ENCODE assay signal across 15 cellular contexts in the genomic region with DNA sequence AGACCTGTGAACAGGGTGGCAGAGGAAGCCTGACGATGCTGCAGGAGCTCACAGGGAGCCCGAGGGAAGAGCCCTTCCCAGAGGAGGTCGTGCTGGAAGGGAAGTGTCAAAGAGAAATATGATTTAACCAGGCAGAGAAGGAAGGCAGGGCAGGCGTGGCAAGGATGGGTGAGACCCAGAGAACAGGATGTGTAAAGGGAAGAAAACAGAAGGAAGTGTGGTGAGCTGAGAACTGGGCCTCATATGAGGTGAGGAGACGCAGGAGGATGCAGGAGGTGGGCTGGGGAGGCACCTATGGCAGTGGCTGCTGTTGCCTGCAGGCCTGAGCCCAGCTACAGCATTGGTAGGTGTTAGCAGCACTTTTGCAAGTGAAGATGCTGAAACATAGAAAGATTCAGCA.
DNase-seq lines count a peak whose midpoint lies in the region; ATAC-seq, FAIRE-seq and TF ChIP-seq lines count a peak whose summit lies in the region.
"Had no signal": no experiment of that assay in that cellular context is flagged by ENCODE, and none has a peak within 500 bp of the region (broad histone marks: within the 10 kb centered on the region; RNA-seq: fewer than 3 reads in every experiment).

No MANE protein-coding gene starts in this region.

- H3K9me3 Mint-ChIP-seq in stimulated activated naive CD8-positive, alpha-beta T cell treated with anti-CD3 and anti-CD28 coated beads, Interleukin-15, Interleukin-2, amounts not matched to agents 100 ng/mL and 50 ng/mL, for 24 hours = no peaks in the 10 kb centered on the region
- H3K9me3 Mint-ChIP-seq in T-helper 1 cell treated with Interleukin-12 subunit alpha and Interleukin-12 subunit beta and Interleukin-4 antibody, amounts not matched to agents 30 μg/mL and 1 μg/mL, for 36 hours = peaks cover 4% of the 10 kb centered on the region

- peaks cover 11% of the 10 kb centered on the region for H3K27me3 Mint-ChIP-seq in stimulated activated naive CD8-positive, alpha-beta T cell treated with anti-CD3 and anti-CD28 coated beads, Interleukin-15, Interleukin-2, amounts not matched to agents 100 ng/mL and 50 ng/mL, for 24 hours
- H3K27me3 Mint-ChIP-seq in T-helper 1 cell treated with Interleukin-12 subunit alpha and Interleukin-12 subunit beta and Interleukin-4 antibody, amounts not matched to agents 30 μg/mL and 1 μg/mL, for 36 hours (ENCODE audit: low read depth) = peaks cover 8% of the 10 kb centered on the region

- H3K27me3 ChIP-seq in colonic mucosa = no peaks in the 10 kb centered on the region
- H3K27me3 ChIP-seq in MM.1S (replicated peaks; ENCODE audit: insufficient read depth, low read length) = no peaks in the 10 kb centered on the region
- H3K27me3 ChIP-seq: cardiac muscle cell, gastrocnemius medialis had no signal

- H3K9me2 ChIP-seq in MM.1S (replicated peaks; ENCODE audit: insufficient read depth, low read length) = no peaks in the 10 kb centered on the region

- H3K79me2 ChIP-seq in MM.1S (ENCODE audit: low read length) = no peaks in the 10 kb centered on the region

- H3K36me3 Mint-ChIP-seq in stimulated activated naive CD8-positive, alpha-beta T cell treated with anti-CD3 and anti-CD28 coated beads, Interleukin-15, Interleukin-2, amounts not matched to agents 100 ng/mL and 50 ng/mL, for 24 hours (ENCODE audit: low read depth) = no peaks in the 10 kb centered on the region
- peaks cover 11% of the 10 kb centered on the region for H3K36me3 Mint-ChIP-seq in T-helper 1 cell treated with Interleukin-12 subunit alpha and Interleukin-12 subunit beta and Interleukin-4 antibody, amounts not matched to agents 30 μg/mL and 1 μg/mL, for 36 hours (ENCODE audit: low read depth)
- H3K36me3 Mint-ChIP-seq: mesothelial cell of epicardium had no signal

- H2AFZ ChIP-seq in MM.1S (ENCODE audit: low read length) = no peak overlapping the region

- peak overlapping the region; percentile 65 for H3K27ac Mint-ChIP-seq in stimulated activated naive CD8-positive, alpha-beta T cell treated with anti-CD3 and anti-CD28 coated beads, Interleukin-15, Interleukin-2, amounts not matched to agents 100 ng/mL and 50 ng/mL, for 24 hours
- peak overlapping the region; percentile 62 for H3K27ac Mint-ChIP-seq in T-helper 1 cell treated with Interleukin-12 subunit alpha and Interleukin-12 subunit beta and Interleukin-4 antibody, amounts not matched to agents 30 μg/mL and 1 μg/mL, for 36 hours
- H3K27ac Mint-ChIP-seq: endodermal cell, mesothelial cell of epicardium had no signal

- TF ChIP-seq CTCF in colonic mucosa (IDR thresholded peaks at IDR 0.05) (no peak), MM.1S (IDR thresholded peaks at IDR 0.05; ENCODE audit: low read length) (no peak), kidney (IDR thresholded peaks at IDR 0.05; ENCODE audit: borderline replicate concordance, extremely low read depth, insufficient read depth) (no peak)

- H3K4me3 ChIP-seq in colonic mucosa (no peak overlapping the region), MM.1S (ENCODE audit: low read length) (no peak overlapping the region), kidney (ENCODE audit: low read length in 2 of 2) (no peak overlapping the region)
- H3K4me3 ChIP-seq: cardiac muscle cell, gastrocnemius medialis had no signal

- no peaks in the 10 kb centered on the region for H3K36me3 ChIP-seq in colonic mucosa
- no peaks in the 10 kb centered on the region for H3K36me3 ChIP-seq in MM.1S (replicated peaks; ENCODE audit: insufficient read depth, low read length)
- no peaks in the 10 kb centered on the region for H3K36me3 ChIP-seq in kidney (ENCODE audit: control insufficient read depth in 1 of 2, insufficient read depth in 2 of 2, low read length in 2 of 2)
- H3K36me3 ChIP-seq: cardiac muscle cell, gastrocnemius medialis had no signal

- H3K4me2 ChIP-seq in MM.1S (ENCODE audit: low read depth, low read length) = no peak overlapping the region

- no peaks in the 10 kb centered on the region for H3K9me3 ChIP-seq in colonic mucosa
- H3K9me3 ChIP-seq in MM.1S (replicated peaks; ENCODE audit: insufficient read depth, low read length) = no peaks in the 10 kb centered on the region
- H3K9me3 ChIP-seq in kidney (ENCODE audit: control insufficient read depth in 1 of 2, low read length in 2 of 2) = no peaks in the 10 kb centered on the region
- H3K9me3 ChIP-seq: gastrocnemius medialis had no signal

- H3K4me1 ChIP-seq in colonic mucosa (no peaks in the 10 kb centered on the region), MM.1S (ENCODE audit: low read length) (no peaks in the 10 kb centered on the region), kidney (ENCODE audit: control insufficient read depth in 1 of 2, insufficient read depth in 1 of 2, low read depth in 1 of 2, low read length in 2 of 2) (no peaks in the 10 kb centered on the region)
- H3K4me1 ChIP-seq: gastrocnemius medialis had no signal

- peaks cover 28% of the 10 kb centered on the region for H3K4me1 Mint-ChIP-seq in stimulated activated naive CD8-positive, alpha-beta T cell treated with anti-CD3 and anti-CD28 coated beads, Interleukin-15, Interleukin-2, amounts not matched to agents 100 ng/mL and 50 ng/mL, for 24 hours (ENCODE audit: low read depth)
- H3K4me1 Mint-ChIP-seq in T-helper 1 cell treated with Interleukin-12 subunit alpha and Interleukin-12 subunit beta and Interleukin-4 antibody, amounts not matched to agents 30 μg/mL and 1 μg/mL, for 36 hours (ENCODE audit: low read depth) = peaks cover 39% of the 10 kb centered on the region

- no peaks in the 10 kb centered on the region for H3F3A ChIP-seq in MM.1S (ENCODE audit: insufficient read depth, low read length)

- no peaks in the 10 kb centered on the region for H4K20me1 ChIP-seq in MM.1S (ENCODE audit: insufficient read depth, low read length)

- ATAC-seq in stimulated activated naive CD8-positive, alpha-beta T cell treated with anti-CD3 and anti-CD28 coated beads, Interleukin-15, Interleukin-2, amounts not matched to agents 100 U/mL and 50 U/mL, for 24 hours = no peak
- ATAC-seq in GM19397 (IDR thresholded peaks at IDR 0.05; ENCODE audit: unreplicated experiment) (no peak), esophagus mucosa (no peak)
- ATAC-seq: gastrocnemius medialis had no signal

- no peak overlapping the region for H3K4me3 Mint-ChIP-seq in stimulated activated naive CD8-positive, alpha-beta T cell treated with anti-CD3 and anti-CD28 coated beads, Interleukin-15, Interleukin-2, amounts not matched to agents 100 ng/mL and 50 ng/mL, for 24 hours
- H3K4me3 Mint-ChIP-seq in T-helper 1 cell treated with Interleukin-12 subunit alpha and Interleukin-12 subunit beta and Interleukin-4 antibody, amounts not matched to agents 30 μg/mL and 1 μg/mL, for 36 hours = peak overlapping the region; percentile 63
- H3K4me3 Mint-ChIP-seq: endodermal cell, mesothelial cell of epicardium had no signal

- no peak for FAIRE-seq in kidney (lab: Jason Lieb, UNC)
- FAIRE-seq: D721Med had no signal

- intact Hi-C loops in colonic mucosa (cut with DNase I) (no loop called here), kidney (cut with DNase I) (no loop called here)

- no peak overlapping the region for H3K27ac ChIP-seq in colonic mucosa
- H3K27ac ChIP-seq in MM.1S (ENCODE audit: low read length) = no peak overlapping the region
- H3K27ac ChIP-seq in kidney (ENCODE audit: low read depth in 2 of 2, low read length in 2 of 2) = no peak overlapping the region
- H3K27ac ChIP-seq: cardiac muscle cell, gastrocnemius medialis had no signal

- H3K9ac ChIP-seq in colonic mucosa (ENCODE audit: low read depth in 2 of 2, low read length in 2 of 2) (no peak overlapping the region), MM.1S (ENCODE audit: low read length) (no peak overlapping the region), kidney (ENCODE audit: low read length in 2 of 2) (no peak overlapping the region)

- no peak for DNase-seq in stimulated activated naive CD8-positive, alpha-beta T cell treated with anti-CD3 and anti-CD28 coated beads, Interleukin-15, Interleukin-2, amounts not matched to agents 100 U/mL and 50 U/mL, for 24 hours
- DNase-seq in colonic mucosa (peak; percentile 16), MM.1S (no peak), kidney (no peak)
- DNase-seq: activated effector memory CD4-positive, alpha-beta T cell treated with Interleukin-2 at 50 U/mL for 16 hours; endodermal cell; gastrocnemius medialis; stimulated activated CD4-positive, alpha-beta T cell treated with anti-CD3 and anti-CD28 coated beads, Interleukin-12 subunit alpha, Interleukin-12 subunit beta, amount 100 ng/mL, for 4 hours had no signal
